ENCODE assay signal across 1 cellular context in genomic region chr2:121777699-121778058, GRCh38.
TF ChIP-seq lines count a peak whose summit lies in the region.

No MANE protein-coding gene starts in this region.

TF ChIP-seq in H1, 55 proteins besides CTCF, POLR2A, EP300 and RAD21 (continued from another document):
- TF ChIP-seq SP2 (IDR thresholded peaks at IDR 0.05; ENCODE audit: low read length): no peak
- TF ChIP-seq KDM1A (IDR thresholded peaks at IDR 0.05; ENCODE audit: borderline replicate concordance, low read length): peak; percentile 22; the same call in 1 of the 2 replicates
